Comparison of ENCODE assay signal across 17 cellular contexts in genomic region chrX:138150709-138151108, GRCh38.
DNase-seq lines count a peak whose midpoint lies in the region; ATAC-seq and TF ChIP-seq lines count a peak whose summit lies in the region.
"Had no signal": no experiment of that assay in that cellular context is flagged by ENCODE, and none has a peak within 500 bp of the region (broad histone marks: within the 10 kb centered on the region; RNA-seq: fewer than 3 reads in every experiment).

No MANE protein-coding gene starts in this region.

- no peaks in the 10 kb centered on the region for H3K9me2 ChIP-seq in PC-9 (ENCODE audit: insufficient read depth)

- 38% methylated on average over 2 of the region's 2 CpGs for WGBS in mammary epithelial cell (ENCODE audit: low coverage, missing lambda C conversion rate)

- H3K4me1 ChIP-seq in mammary epithelial cell (ENCODE audit: insufficient read depth, low read length) (no peaks in the 10 kb centered on the region), PC-9 (replicated peaks; ENCODE audit: insufficient read depth) (no peaks in the 10 kb centered on the region)
- H3K4me1 ChIP-seq: right atrium auricular region, uterus had no signal

- POLR2A ChIA-PET in MCF 10A (lab: Yijun Ruan, JAX) (no interaction called here), PC-9 (lab: Charles Lee; ENCODE audit: unreplicated experiment) (no interaction called here)

- H3K79me2 ChIP-seq in mammary epithelial cell (ENCODE audit: insufficient read depth, low read length) (no peaks in the 10 kb centered on the region), PC-9 (ENCODE audit: low read depth) (no peaks in the 10 kb centered on the region)

- H3K9me3 Mint-ChIP-seq in MCF 10A (ENCODE audit: unreplicated experiment) = peaks cover 13% of the 10 kb centered on the region
- no peaks in the 10 kb centered on the region for H3K9me3 Mint-ChIP-seq in activated T-cell treated with anti-CD3 and anti-CD28 coated beads, Interleukin-2, amount 50 U/mL, for 4 hours
- H3K9me3 Mint-ChIP-seq: activated naive CD4-positive, alpha-beta T cell treated with anti-CD3 and anti-CD28 coated beads, Interleukin-2, amount 10 ng/mL, durations not matched to agents 7 days and 5 days; memory B cell; T-helper 1 cell treated with Interleukin-12 subunit alpha and Interleukin-12 subunit beta and Interleukin-4 antibody, amounts not matched to agents 30 μg/mL and 1 μg/mL, for 36 hours had no signal

- H3K36me3 ChIP-seq in mammary epithelial cell (ENCODE audit: insufficient read depth, low read length) (no peaks in the 10 kb centered on the region), PC-9 (ENCODE audit: low read depth) (no peaks in the 10 kb centered on the region)
- H3K36me3 ChIP-seq: right atrium auricular region, uterus had no signal

- DNase-seq in MCF 10A (ENCODE audit: unreplicated experiment) (peak; percentile 11), mammary epithelial cell (no peak), PC-9 (no peak), dedifferentiated amniotic fluid mesenchymal stem cell (ENCODE audit: extremely low spot score) (no peak), posterior cingulate gyrus (no peak)
- DNase-seq in Jurkat, Clone E6-1 (ENCODE audit: low read depth, low spot score) = peak; percentile 6
- no peak for DNase-seq in activated T-cell treated with anti-CD3 and anti-CD28 coated beads, Interleukin-2, amount 50 U/mL, for 4 hours
- DNase-seq: activated naive CD4-positive, alpha-beta T cell treated with anti-CD3 and anti-CD28 coated beads, Interleukin-2, amount 10 ng/mL, durations not matched to agents 7 days and 5 days; cortex of kidney; GF-D8; NCI-H1048; NCI-H510A treated with DMSO at 0.1 percent for 48 hours; uterus had no signal

- TF ChIP-seq CTCF in MCF 10A (IDR thresholded peaks at IDR 0.05; ENCODE audit: unreplicated experiment) = peak; percentile 9
- TF ChIP-seq CTCF in mammary epithelial cell (conservative IDR thresholded peaks at IDR 0.05 in 1 of 2, IDR thresholded peaks at IDR 0.05 in 1 of 2; ENCODE audit: extremely low read depth in 1 of 2, insufficient read depth in 1 of 2, low read depth in 1 of 2, low read length in 2 of 2) = no peak
- TF ChIP-seq CTCF in PC-9 (conservative IDR thresholded peaks at IDR 0.05) = peak; percentile 54; the same call in 1 of the 2 replicates

- H4K20me1 ChIP-seq in mammary epithelial cell (ENCODE audit: insufficient read depth, low read length) (no peaks in the 10 kb centered on the region), PC-9 (ENCODE audit: insufficient read depth) (no peaks in the 10 kb centered on the region)

- H3K4me3 ChIP-seq in mammary epithelial cell (replicated peaks in 1 of 3; ENCODE audit: insufficient read depth in 1 of 3, low read depth in 2 of 3, low read length in 3 of 3) (no peak overlapping the region), PC-9 (no peak overlapping the region)
- H3K4me3 ChIP-seq in Jurkat, Clone E6-1 (ENCODE audit: low read length) = no peak overlapping the region
- H3K4me3 ChIP-seq: right atrium auricular region, uterus had no signal

- dilution Hi-C loops in mammary epithelial cell (cut with HindIII; ENCODE audit: low sequenced_read_pairs) = no loop called here

- no peak overlapping the region for H3K4me3 Mint-ChIP-seq in MCF 10A (ENCODE audit: unreplicated experiment)
- H3K4me3 Mint-ChIP-seq in activated T-cell treated with anti-CD3 and anti-CD28 coated beads, Interleukin-2, amount 50 U/mL, for 4 hours = no peak overlapping the region
- H3K4me3 Mint-ChIP-seq: activated naive CD4-positive, alpha-beta T cell treated with anti-CD3 and anti-CD28 coated beads, Interleukin-2, amount 10 ng/mL, durations not matched to agents 7 days and 5 days; memory B cell; T-helper 1 cell treated with Interleukin-12 subunit alpha and Interleukin-12 subunit beta and Interleukin-4 antibody, amounts not matched to agents 30 μg/mL and 1 μg/mL, for 36 hours had no signal

- H3K9ac ChIP-seq in mammary epithelial cell (ENCODE audit: insufficient read depth, low read length) = no peak overlapping the region

- no peaks in the 10 kb centered on the region for H3K27me3 Mint-ChIP-seq in MCF 10A (ENCODE audit: insufficient read depth, unreplicated experiment)
- no peaks in the 10 kb centered on the region for H3K27me3 Mint-ChIP-seq in activated T-cell treated with anti-CD3 and anti-CD28 coated beads, Interleukin-2, amount 50 U/mL, for 4 hours (ENCODE audit: low read depth)
- H3K27me3 Mint-ChIP-seq: activated naive CD4-positive, alpha-beta T cell treated with anti-CD3 and anti-CD28 coated beads, Interleukin-2, amount 10 ng/mL, durations not matched to agents 7 days and 5 days; memory B cell had no signal

- no peak for ATAC-seq in activated T-cell treated with anti-CD3 and anti-CD28 coated beads, Interleukin-2, amount 50 U/mL, for 4 hours
- no peak for ATAC-seq in HG03025 (IDR thresholded peaks at IDR 0.05; ENCODE audit: low FRiP score, unreplicated experiment)

- no peaks in the 10 kb centered on the region for H3K4me1 Mint-ChIP-seq in MCF 10A (ENCODE audit: insufficient read depth, unreplicated experiment)
- H3K4me1 Mint-ChIP-seq in activated T-cell treated with anti-CD3 and anti-CD28 coated beads, Interleukin-2, amount 50 U/mL, for 4 hours (ENCODE audit: low read depth) = no peaks in the 10 kb centered on the region
- H3K4me1 Mint-ChIP-seq: activated naive CD4-positive, alpha-beta T cell treated with anti-CD3 and anti-CD28 coated beads, Interleukin-2, amount 10 ng/mL, durations not matched to agents 7 days and 5 days; memory B cell had no signal

- in situ Hi-C loops in mammary epithelial cell (cut with MboI; ENCODE audit: low sequenced_read_pairs in 2 of 2) = no loop called here

- H3F3A ChIP-seq in PC-9 (ENCODE audit: insufficient read depth, low read depth) = no peaks in the 10 kb centered on the region

- H2AFZ ChIP-seq in mammary epithelial cell (ENCODE audit: low read depth, low read length) = no peak overlapping the region
- H2AFZ ChIP-seq in PC-9 = no peak overlapping the region

- BruUV-seq in MCF 10A (replicated peaks; lab: Mats Ljungman, UMichigan) (no TSS peak), mammary epithelial cell (replicated peaks; lab: Mats Ljungman, UMichigan) (no TSS peak), PC-9 (replicated peaks; lab: Mats Ljungman, UMichigan) (no TSS peak)

- H3K9me3 ChIP-seq in mammary epithelial cell (replicated peaks; ENCODE audit: insufficient read depth, low read length) (peaks cover 5% of the 10 kb centered on the region), PC-9 (ENCODE audit: insufficient read depth, low read depth) (no peaks in the 10 kb centered on the region)
- H3K9me3 ChIP-seq: right atrium auricular region, uterus had no signal

- intact Hi-C loops in MCF 10A (cut with micrococcal nuclease) (no loop called here), mammary epithelial cell (cut with micrococcal nuclease) (no loop called here), PC-9 (cut with micrococcal nuclease; ENCODE audit: unreplicated experiment) (no loop called here), posterior cingulate gyrus (cut with DNase I) (no loop called here)

- CTCF ChIA-PET in MCF 10A (lab: Yijun Ruan, JAX) = interaction anchor here (1.2 kb wide), 1 partner anchor 606 kb away, joined by 3 read pairs; no protein-coding TSS in a partner anchor
- CTCF ChIA-PET in mammary epithelial cell (lab: Charles Lee; ENCODE audit: low non-redundant PET) = no interaction called here
- CTCF ChIA-PET in PC-9 (lab: Charles Lee) = no interaction called here

- H3K36me3 Mint-ChIP-seq in MCF 10A (ENCODE audit: insufficient read depth, unreplicated experiment) = no peaks in the 10 kb centered on the region
- H3K36me3 Mint-ChIP-seq in activated T-cell treated with anti-CD3 and anti-CD28 coated beads, Interleukin-2, amount 50 U/mL, for 4 hours (ENCODE audit: insufficient read depth) = no peaks in the 10 kb centered on the region
- H3K36me3 Mint-ChIP-seq: activated naive CD4-positive, alpha-beta T cell treated with anti-CD3 and anti-CD28 coated beads, Interleukin-2, amount 10 ng/mL, durations not matched to agents 7 days and 5 days; memory B cell had no signal

- no peak overlapping the region for H3K4me2 ChIP-seq in mammary epithelial cell (ENCODE audit: insufficient read depth, low read depth, low read length)
- no peak overlapping the region for H3K4me2 ChIP-seq in PC-9

- H3K27ac ChIP-seq in mammary epithelial cell (ENCODE audit: insufficient read depth, low read depth, low read length) = no peak overlapping the region
- no peak overlapping the region for H3K27ac ChIP-seq in PC-9
- H3K27ac ChIP-seq: right atrium auricular region, uterus had no signal

- no peaks in the 10 kb centered on the region for H3K27me3 ChIP-seq in mammary epithelial cell (ENCODE audit: insufficient read depth, low read length)
- H3K27me3 ChIP-seq in PC-9 (ENCODE audit: insufficient read depth, low read depth) = peaks cover 6% of the 10 kb centered on the region; the same call in 1 of the 2 replicates
- H3K27me3 ChIP-seq: right atrium auricular region, uterus had no signal

- no peak overlapping the region for H3K27ac Mint-ChIP-seq in MCF 10A (ENCODE audit: low read depth, unreplicated experiment)
- H3K27ac Mint-ChIP-seq: activated naive CD4-positive, alpha-beta T cell treated with anti-CD3 and anti-CD28 coated beads, Interleukin-2, amount 10 ng/mL, durations not matched to agents 7 days and 5 days; memory B cell; T-helper 1 cell treated with Interleukin-12 subunit alpha and Interleukin-12 subunit beta and Interleukin-4 antibody, amounts not matched to agents 30 μg/mL and 1 μg/mL, for 36 hours had no signal

Comparison
In these comparisons a context has a peak if more than half of its experiments do, and no peak if none do; other contexts are left out.
1. DNase-seq: peak in MCF 10A (single experiment) and Jurkat, Clone E6-1 (single experiment); none in mammary epithelial cell (single experiment), PC-9 (0 of 2), dedifferentiated amniotic fluid mesenchymal stem cell (single experiment), activated T-cell treated with anti-CD3 and anti-CD28 coated beads, Interleukin-2, amount 50 U/mL, for 4 hours (single experiment) and posterior cingulate gyrus (0 of 10).
2. CTCF ChIP-seq: peak in MCF 10A (single experiment) and PC-9 (single experiment); none in mammary epithelial cell (0 of 2).